In genomic region chr11:95985174-95985808, GRCh38 we compare ENCODE assay signal across 1 cellular context.
A peak's percentile ranks its signal among the peaks of the same experiment; 100 is the strongest.
TF ChIP-seq lines count a peak whose summit lies in the region.

No MANE protein-coding gene starts in this region.

TF ChIP-seq in K562, 482 proteins besides CTCF, POLR2A, EP300 and RAD21 (continued from another document and continues in another):
- TF ChIP-seq USF1 (CRISPR knock-in tag; IDR thresholded peaks at IDR 0.05) (no peak), SMARCA4 (IDR thresholded peaks at IDR 0.05) (peak; percentile 71), FOXP4 (CRISPR knock-in tag; IDR thresholded peaks at IDR 0.05; ENCODE audit: borderline replicate concordance) (no peak), MTF1 (CRISPR knock-in tag; IDR thresholded peaks at IDR 0.05; ENCODE audit: borderline replicate concordance) (no peak), NCOA6 (IDR thresholded peaks at IDR 0.05) (no peak), THAP12 (CRISPR knock-in tag; IDR thresholded peaks at IDR 0.05) (no peak), ETS2 (tag; IDR thresholded peaks at IDR 0.05; ENCODE audit: borderline replicate concordance, poor library complexity, severe bottlenecking) (no peak), CBX2 (IDR thresholded peaks at IDR 0.05; ENCODE audit: insufficient read depth, low read length, poor library complexity, severe bottlenecking) (no peak), SMARCB1 (IDR thresholded peaks at IDR 0.05; ENCODE audit: insufficient read length, low read depth) (peak; percentile 82), ZFX (CRISPR knock-in tag; IDR thresholded peaks at IDR 0.05) (no peak), HDAC2 (IDR thresholded peaks at IDR 0.05) (no peak), MTA2 (IDR thresholded peaks at IDR 0.05; ENCODE audit: low read depth) (no peak), HEY1 (CRISPR knock-in tag; IDR thresholded peaks at IDR 0.05; ENCODE audit: borderline replicate concordance) (no peak), ZNF445 (CRISPR knock-in tag; IDR thresholded peaks at IDR 0.05; ENCODE audit: low read depth) (no peak), TRIM24 (IDR thresholded peaks at IDR 0.05) (peak; percentile 14 to 43; a peak in 1 of 4 replicates), ZFP1 (CRISPR knock-in tag; IDR thresholded peaks at IDR 0.05) (no peak), IRF1 (CRISPR knock-in tag; IDR thresholded peaks at IDR 0.05; ENCODE audit: borderline replicate concordance) (no peak), MAFK (IDR thresholded peaks at IDR 0.05; ENCODE audit: low read length) (peak; percentile 88), POLR3A (IDR thresholded peaks at IDR 0.05; ENCODE audit: borderline replicate concordance, extremely low read depth, insufficient read depth, insufficient read length) (no peak), TCF7 (IDR thresholded peaks at IDR 0.05; ENCODE audit: borderline replicate concordance) (no peak), DDX20 (tag; IDR thresholded peaks at IDR 0.05; ENCODE audit: low read depth) (peak; percentile 51; the same call in 1 of the 2 replicates), GTF2E2 (tag; IDR thresholded peaks at IDR 0.05) (no peak), ZNF785 (CRISPR knock-in tag; IDR thresholded peaks at IDR 0.05) (no peak), ZNF518B (CRISPR knock-in tag; IDR thresholded peaks at IDR 0.05) (0 out of 2 replicates have a peak, but pooled peaks have one; percentile 14), ARID3A (IDR thresholded peaks at IDR 0.05; ENCODE audit: borderline replicate concordance, low read depth, low read length) (0 out of 2 replicates have a peak, but pooled peaks have one; percentile 16), AFF1 (IDR thresholded peaks at IDR 0.05; ENCODE audit: low read depth in 1 of 2, partially characterized antibody in 2 of 2) (no peak), ZNF583 (CRISPR knock-in tag; IDR thresholded peaks at IDR 0.05) (no peak), ATF3 (IDR thresholded peaks at IDR 0.05) (peak; percentile 86), ATF3 (CRISPR knock-in tag; conservative IDR thresholded peaks at IDR 0.05) (no peak), FOXP1 (CRISPR knock-in tag; IDR thresholded peaks at IDR 0.05) (no peak), THRA (IDR thresholded peaks at IDR 0.05) (no peak), NFE2L1 (tag; IDR thresholded peaks at IDR 0.05; ENCODE audit: borderline replicate concordance, low read depth) (peak; percentile 95), FOXJ3 (CRISPR knock-in tag; IDR thresholded peaks at IDR 0.05) (no peak), ZNF561 (CRISPR knock-in tag; conservative IDR thresholded peaks at IDR 0.05) (no peak), ZBTB9 (CRISPR knock-in tag; IDR thresholded peaks at IDR 0.05) (no peak), TCF3 (CRISPR knock-in tag; IDR thresholded peaks at IDR 0.05) (no peak), ZKSCAN8 (CRISPR knock-in tag; IDR thresholded peaks at IDR 0.05) (no peak), ZNF639 (CRISPR knock-in tag; conservative IDR thresholded peaks at IDR 0.05 in 1 of 2, IDR thresholded peaks at IDR 0.05 in 1 of 2) (0 out of 4 replicates have a peak, but pooled peaks of 1 of the 2 experiments have one; percentile 20), ZBTB1 (CRISPR knock-in tag; IDR thresholded peaks at IDR 0.05; ENCODE audit: borderline replicate concordance, low read depth) (no peak), DIDO1 (tag; IDR thresholded peaks at IDR 0.05; ENCODE audit: low read depth) (no peak), C11orf30 (IDR thresholded peaks at IDR 0.05; ENCODE audit: low read depth) (peak; percentile 90), ZNF217 (CRISPR knock-in tag; IDR thresholded peaks at IDR 0.05) (no peak), TARDBP (IDR thresholded peaks at IDR 0.05) (no peak), ZNF311 (CRISPR knock-in tag; IDR thresholded peaks at IDR 0.05) (no peak)
